Comparison of ENCODE assay signal across 10 cellular contexts in genomic region chr6:259901-260508, GRCh38. TPM values are rescaled to one million over a fixed set of nuclear protein-coding genes. Genes with fewer than 3 reads are reported as not detected.
DNase-seq lines count a peak whose midpoint lies in the region; ATAC-seq and TF ChIP-seq lines count a peak whose summit lies in the region.
"Had no signal": no experiment of that assay in that cellular context is flagged by ENCODE, and none has a peak within 500 bp of the region (broad histone marks: within the 10 kb centered on the region; RNA-seq: fewer than 3 reads in every experiment).

No MANE protein-coding gene starts in this region.

- ATAC-seq in activated CD4-positive, CD25-positive, alpha-beta regulatory T cell treated with anti-CD3 and anti-CD28 coated beads, Interleukin-2, amount 50 U/mL, for 24 hours = peak; percentile 31 to 33
- ATAC-seq in GM21717 (IDR thresholded peaks at IDR 0.05; ENCODE audit: unreplicated experiment) = peak; percentile 82
- ATAC-seq in HG03469 (IDR thresholded peaks at IDR 0.05; ENCODE audit: unreplicated experiment) = peak; percentile 78
- ATAC-seq in natural killer cell = peak; percentile 62 to 85 (median 75)
- ATAC-seq in foreskin keratinocyte = no peak
- ATAC-seq: Right ventricle myocardium inferior had no signal

- peak overlapping the region; percentile 75 to 79 for H3K27ac Mint-ChIP-seq in natural killer cell

- H3K27me3 Mint-ChIP-seq in natural killer cell (ENCODE audit: low read depth in 2 of 2) = no peaks in the 10 kb centered on the region

- H3K4me3 Mint-ChIP-seq in natural killer cell = peak overlapping the region; percentile 63

- no peaks in the 10 kb centered on the region for H3K9me3 Mint-ChIP-seq in natural killer cell

- intact Hi-C loops in natural killer cell (cut with micrococcal nuclease) = no loop called here

- TF ChIP-seq CTCF in natural killer cell (IDR thresholded peaks at IDR 0.05) (no peak), foreskin keratinocyte (conservative IDR thresholded peaks at IDR 0.05) (no peak)

- no peak overlapping the region for H3K27ac ChIP-seq in foreskin keratinocyte
- H3K27ac ChIP-seq: 22Rv1 had no signal

- no peaks in the 10 kb centered on the region for H3K36me3 Mint-ChIP-seq in natural killer cell

- H3K4me1 ChIP-seq in foreskin keratinocyte = peaks cover 3% of the 10 kb centered on the region

- no peak for DNase-seq in activated CD4-positive, CD25-positive, alpha-beta regulatory T cell (lab: John Stamatoyannopoulos, UW)
- no peak for DNase-seq in natural killer cell
- no peak for DNase-seq in foreskin keratinocyte
- DNase-seq in Kasumi-1 (lab: John Stamatoyannopoulos, UW) = no peak
- DNase-seq in COR-L47 (lab: John Stamatoyannopoulos, UW) = no peak

- H3K4me1 Mint-ChIP-seq in natural killer cell = peaks cover 15 to 16% of the 10 kb centered on the region in 2 donors

- no peaks in the 10 kb centered on the region for H3K27me3 ChIP-seq in foreskin keratinocyte

RNA-seq across cellular contexts. Expression of gene DUSP22, which starts 32.3 kb away (rescaled TPM):
- total RNA-seq in natural killer cell = 10 to 100 TPM; 50.4 to 61.5 (median 56.6) TPM
- 20.6 and 22.2 TPM in 2 replicates for total RNA-seq in foreskin keratinocyte
- polyA plus RNA-seq in foreskin keratinocyte = 24.9 and 25.0 TPM in 2 replicates
